29 cellular contexts compared by ENCODE assay signal in genomic region chr12:47634127-47634526, GRCh38.
"Had no signal": no experiment of that assay in that cellular context is flagged by ENCODE, and none has a peak within 500 bp of the region (broad histone marks: within the 10 kb centered on the region; RNA-seq: fewer than 3 reads in every experiment).

No MANE protein-coding gene starts in this region.

- H3K4me3 ChIP-seq: gastrocnemius medialis, lung, smooth muscle cell, suprapubic skin, transverse colon, upper lobe of right lung, vagina had no signal

- H3K4me1 Mint-ChIP-seq: memory B cell, neural crest cell had no signal

- H3K4me1 ChIP-seq: gastrocnemius medialis, parathyroid adenoma, suprapubic skin, transverse colon, upper lobe of right lung, vagina had no signal

- DNase-seq: effector CD8-positive, alpha-beta T cell; endodermal cell; foreskin fibroblast; gastrocnemius medialis; head of caudate nucleus; kidney; stimulated activated CD4-positive, alpha-beta T cell treated with anti-CD3 and anti-CD28 coated beads, Interleukin-12 subunit alpha, Interleukin-12 subunit beta, amount 100 ng/mL, for 4 hours; stimulated activated CD4-positive, alpha-beta T cell treated with anti-CD3 and anti-CD28 coated beads, Interleukin-1b, Interleukin-23, amount 100 ng/mL, for 48 hours; stimulated activated CD4-positive, alpha-beta T cell treated with anti-CD3 and anti-CD28 coated beads, Interleukin-4, amount 100 ng/mL, for 1 hour; stimulated activated CD8-positive, alpha-beta memory T cell treated with anti-CD3 and anti-CD28 coated beads, Interleukin-4, amount 100 ng/mL, for 48 hours; stimulated activated naive CD4-positive, alpha-beta T cell; stimulated activated naive CD8-positive, alpha-beta T cell treated with anti-CD3 and anti-CD28 coated beads, Interleukin-15, amount 100 ng/mL, for 72 hours; transverse colon; upper lobe of right lung had no signal

- H3K27me3 ChIP-seq: gastrocnemius medialis, neutrophil, suprapubic skin, transverse colon, upper lobe of right lung, vagina had no signal

- H3K36me3 ChIP-seq: gastrocnemius medialis, neutrophil, suprapubic skin, upper lobe of right lung, vagina had no signal

- H3K4me3 Mint-ChIP-seq: dendritic cell treated with granulocyte-macrophage colony-stimulating factor and Interleukin-4, amounts not matched to agents 40 ng/mL and 50 ng/mL, for 4 days; endodermal cell; memory B cell; natural killer cell treated with Interleukin-12 subunit alpha and Interleukin-12 subunit beta and Interleukin-15 and Interleukin-18, amount 100 ng/mL, for 72 hours; neural crest cell; stimulated activated naive CD8-positive, alpha-beta T cell treated with anti-CD3 and anti-CD28 coated beads, Interleukin-15, amount 100 ng/mL, for 72 hours had no signal

- H3K9ac ChIP-seq: parathyroid adenoma had no signal

- H2AFZ ChIP-seq: parathyroid adenoma had no signal

- H3K27ac Mint-ChIP-seq: dendritic cell treated with granulocyte-macrophage colony-stimulating factor and Interleukin-4, amounts not matched to agents 40 ng/mL and 50 ng/mL, for 4 days; endodermal cell; memory B cell; natural killer cell treated with Interleukin-12 subunit alpha and Interleukin-12 subunit beta and Interleukin-15 and Interleukin-18, amount 100 ng/mL, for 72 hours; progenitor cell of endocrine pancreas; stimulated activated naive CD8-positive, alpha-beta T cell treated with anti-CD3 and anti-CD28 coated beads, Interleukin-15, amount 100 ng/mL, for 72 hours had no signal

- H3K9me3 ChIP-seq: gastrocnemius medialis, neutrophil, vagina had no signal

- H3K27ac ChIP-seq: epithelial cell of prostate, gastrocnemius medialis, neutrophil, parathyroid adenoma, suprapubic skin, transverse colon, upper lobe of right lung, vagina had no signal

- H3K27me3 Mint-ChIP-seq: dendritic cell treated with granulocyte-macrophage colony-stimulating factor and Interleukin-4, amounts not matched to agents 40 ng/mL and 50 ng/mL, for 4 days; memory B cell; natural killer cell treated with Interleukin-12 subunit alpha and Interleukin-12 subunit beta and Interleukin-15 and Interleukin-18, amount 100 ng/mL, for 72 hours; progenitor cell of endocrine pancreas; stimulated activated naive CD8-positive, alpha-beta T cell treated with anti-CD3 and anti-CD28 coated beads, Interleukin-15, amount 100 ng/mL, for 72 hours had no signal

- H3K4me2 ChIP-seq: smooth muscle cell had no signal

- ATAC-seq: esophagus mucosa; gastrocnemius medialis; left lobe of liver; sciatic nerve; stimulated activated naive CD8-positive, alpha-beta T cell treated with anti-CD3 and anti-CD28 coated beads, Interleukin-15, amount 100 ng/mL, for 72 hours; upper lobe of right lung had no signal
